ENCODE assay signal across 17 cellular contexts in the genomic region with DNA sequence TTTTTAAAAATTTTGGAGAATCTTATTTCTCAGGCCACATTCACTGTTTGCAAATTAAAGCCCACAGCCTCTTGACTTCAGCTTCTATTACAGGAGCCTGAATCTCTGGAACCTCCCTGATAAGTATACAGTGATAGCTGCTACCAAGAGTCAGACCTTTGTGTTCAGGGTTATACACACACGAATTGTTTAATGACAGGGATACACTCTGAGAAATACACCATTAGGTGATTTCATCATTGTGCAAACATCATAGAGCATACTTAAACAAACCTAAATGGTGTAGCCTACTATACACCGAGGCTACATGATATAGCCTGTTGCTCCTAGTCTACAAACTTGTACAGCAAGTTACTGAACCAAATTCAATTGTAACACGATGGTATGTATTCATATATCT.
"Had no signal": no experiment of that assay in that cellular context is flagged by ENCODE, and none has a peak within 500 bp of the region (broad histone marks: within the 10 kb centered on the region; RNA-seq: fewer than 3 reads in every experiment).

No MANE protein-coding gene starts in this region.

- FAIRE-seq: frontal cortex had no signal

- H3K9me3 ChIP-seq: ascending aorta, breast epithelium, prostate gland, transverse colon had no signal

- DNase-seq: activated CD4-positive, alpha-beta memory T cell treated with anti-CD3 and anti-CD28 coated beads for 36 hours; activated CD4-positive, alpha-beta T cell treated with anti-CD3 and anti-CD28 coated beads for 36 hours; activated CD8-positive, alpha-beta memory T cell treated with anti-CD3 and anti-CD28 coated beads, Interleukin-2, amount 10 ng/mL, durations not matched to agents 7 days and 5 days; activated naive CD4-positive, alpha-beta T cell treated with anti-CD3 and anti-CD28 coated beads, Interleukin-2, amount 10 ng/mL, durations not matched to agents 7 days and 5 days; activated T-cell treated with anti-CD3 and anti-CD28 coated beads, Interleukin-2, amount 50 U/mL, for 1 hour; effector memory CD4-positive, alpha-beta T cell; head of caudate nucleus; left cardiac atrium; right cardiac atrium; stimulated activated naive CD8-positive, alpha-beta T cell treated with anti-CD3 and anti-CD28 coated beads, Interleukin-15, Interleukin-2, amounts not matched to agents 100 U/mL and 50 U/mL, for 24 hours; transverse colon had no signal

- H3K36me3 ChIP-seq: ascending aorta, breast epithelium, prostate gland, transverse colon had no signal

- H3K27me3 ChIP-seq: ascending aorta, breast epithelium, transverse colon had no signal

- H3K4me1 ChIP-seq: ascending aorta, breast epithelium, prostate gland, transverse colon had no signal

- ATAC-seq: activated CD4-positive, alpha-beta T cell treated with anti-CD3 and anti-CD28 coated beads for 36 hours; activated CD8-positive, alpha-beta memory T cell treated with anti-CD3 and anti-CD28 coated beads, Interleukin-2, amount 10 ng/mL, durations not matched to agents 7 days and 5 days; left cardiac atrium; right cardiac atrium; stimulated activated naive CD8-positive, alpha-beta T cell treated with anti-CD3 and anti-CD28 coated beads, Interleukin-15, Interleukin-2, amounts not matched to agents 100 U/mL and 50 U/mL, for 24 hours had no signal

- H3K4me3 ChIP-seq: ascending aorta, breast epithelium, lung, prostate gland, skin epidermis, transverse colon had no signal

- H3K27ac ChIP-seq: ascending aorta, breast epithelium, prostate gland, skin epidermis, transverse colon had no signal
